In genomic region chr4:186472948-186473347, GRCh38 we compare ENCODE assay signal across 8 cellular contexts.
DNase-seq lines count a peak whose midpoint lies in the region; ATAC-seq and TF ChIP-seq lines count a peak whose summit lies in the region.

No MANE protein-coding gene starts in this region.

- peak; percentile 14 to 61 (median 39) for TF ChIP-seq CTCF in adrenal gland (IDR thresholded peaks at IDR 0.05)

- DNase-seq in AG08396 (ENCODE audit: low spot score) (peak; percentile 22), HEK293T (ENCODE audit: extremely low spot score) (peak; percentile 8), adrenal gland (no peak), kidney tubule cell (ENCODE audit: low spot score) (peak; percentile 41)

- H3K27ac ChIP-seq in adrenal gland = no peak overlapping the region

- H3K36me3 ChIP-seq in adrenal gland (replicated peaks in 1 of 2) = no peaks in the 10 kb centered on the region

- H3K9me3 ChIP-seq in adrenal gland (replicated peaks in 1 of 3) = no peaks in the 10 kb centered on the region

- H3K27me3 ChIP-seq in adrenal gland = peaks cover 12% of the 10 kb centered on the region

- TF ChIP-seq POLR2A in adrenal gland (IDR thresholded peaks at IDR 0.05) = no peak

- CTCF ChIA-PET in HEK293T (lab: Yijun Ruan, JAX) = interaction anchor here (0.5 to 1.2 kb wide), 9 partner anchors 14 to 182 kb away, joined by 3 to 6 read pairs (median 3); partner anchors contain the start of gene MTNR1A

- ATAC-seq in GM19351 (IDR thresholded peaks at IDR 0.05; ENCODE audit: unreplicated experiment) = no peak
- ATAC-seq in GM19324 (IDR thresholded peaks at IDR 0.05; ENCODE audit: low FRiP score, unreplicated experiment) = no peak
- ATAC-seq in GM21737 (IDR thresholded peaks at IDR 0.05; ENCODE audit: unreplicated experiment) = no peak
- ATAC-seq in HG03025 (IDR thresholded peaks at IDR 0.05; ENCODE audit: low FRiP score, unreplicated experiment) = no peak

- intact Hi-C loops in adrenal gland (cut with DNase I) = loop anchor here in 1 of 2 donors (10.0 kb wide), 1 partner anchor 112 kb away; no protein-coding TSS in a partner anchor

- POLR2A ChIA-PET in HEK293T (lab: Yijun Ruan, JAX) = no interaction called here

- H3K4me3 ChIP-seq in adrenal gland = no peak overlapping the region

- 5 to 17% (median 14%) methylated on average over 4 of the region's 4 CpGs for WGBS in adrenal gland, 4 donors

- no peaks in the 10 kb centered on the region for H3K4me1 ChIP-seq in adrenal gland (replicated peaks in 1 of 2)

TF ChIP-seq in HEK293T, 16 proteins besides CTCF, POLR2A, EP300 and RAD21:
- TF ChIP-seq ELF4 (IDR thresholded peaks at IDR 0.05) (no peak), SUZ12 (IDR thresholded peaks at IDR 0.05) (no peak), FOXA1 (IDR thresholded peaks at IDR 0.05) (no peak), TARDBP (IDR thresholded peaks at IDR 0.05) (no peak), FOXM1 (IDR thresholded peaks at IDR 0.05; ENCODE audit: borderline replicate concordance) (no peak), PKNOX1 (IDR thresholded peaks at IDR 0.05) (no peak), SP1 (IDR thresholded peaks at IDR 0.05) (no peak), ZNF384 (IDR thresholded peaks at IDR 0.05) (no peak), L3MBTL2 (conservative IDR thresholded peaks at IDR 0.05) (no peak), LEF1 (IDR thresholded peaks at IDR 0.05; ENCODE audit: borderline replicate concordance) (no peak), CTBP1 (IDR thresholded peaks at IDR 0.05; ENCODE audit: borderline replicate concordance) (no peak), HDGF (IDR thresholded peaks at IDR 0.05; ENCODE audit: borderline replicate concordance) (no peak), NFRKB (IDR thresholded peaks at IDR 0.05) (no peak), FOXK2 (IDR thresholded peaks at IDR 0.05) (no peak), BHLHE40 (IDR thresholded peaks at IDR 0.05; ENCODE audit: borderline replicate concordance) (no peak), ARNT (IDR thresholded peaks at IDR 0.05) (no peak)

Comparison
In these comparisons a context has a peak if more than half of its experiments do, and no peak if none do; other contexts are left out.
1. DNase-seq: peak in AG08396 (single experiment), HEK293T (single experiment) and kidney tubule cell (single experiment); none in adrenal gland (0 of 7).